19 cellular contexts compared by ENCODE assay signal in the genomic region with DNA sequence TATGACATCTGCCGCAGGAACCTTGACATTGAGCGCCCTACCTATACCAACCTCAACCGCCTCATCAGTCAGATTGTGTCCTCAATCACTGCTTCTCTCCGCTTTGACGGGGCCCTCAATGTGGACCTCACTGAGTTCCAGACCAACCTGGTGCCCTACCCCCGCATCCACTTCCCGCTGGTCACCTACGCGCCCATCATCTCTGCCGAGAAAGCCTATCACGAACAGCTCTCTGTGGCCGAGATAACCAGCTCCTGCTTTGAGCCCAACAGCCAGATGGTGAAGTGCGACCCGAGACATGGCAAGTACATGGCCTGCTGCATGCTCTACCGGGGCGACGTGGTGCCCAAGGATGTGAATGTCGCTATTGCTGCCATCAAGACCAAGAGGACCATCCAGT. TPM values are rescaled to one million over a fixed set of nuclear protein-coding genes. Genes with fewer than 3 reads are reported as not detected.
DNase-seq lines count a peak whose midpoint lies in the region; ATAC-seq and TF ChIP-seq lines count a peak whose summit lies in the region.
"Had no signal": no experiment of that assay in that cellular context is flagged by ENCODE, and none has a peak within 500 bp of the region (broad histone marks: within the 10 kb centered on the region; RNA-seq: fewer than 3 reads in every experiment).

No MANE protein-coding gene starts in this region.

- no peak overlapping the region for H2AFZ ChIP-seq in osteoblast (ENCODE audit: low read length)
- H2AFZ ChIP-seq: GM23338 had no signal

- H3K27ac ChIP-seq in osteoblast (ENCODE audit: low read depth, low read length) = no peak overlapping the region
- no peak overlapping the region for H3K27ac ChIP-seq in upper lobe of right lung
- H3K27ac ChIP-seq: A549 had no signal

- no peaks in the 10 kb centered on the region for H3K9me3 Mint-ChIP-seq in activated naive CD4-positive, alpha-beta T cell treated with anti-CD3 and anti-CD28 coated beads, Interleukin-2, amount 50 U/mL, for 24 hours
- H3K9me3 Mint-ChIP-seq: CD4-positive, alpha-beta memory T cell; GM23338; H9 had no signal

- H3K27ac Mint-ChIP-seq in activated naive CD4-positive, alpha-beta T cell treated with anti-CD3 and anti-CD28 coated beads, Interleukin-2, amount 50 U/mL, for 24 hours = peak overlapping the region; percentile 23
- H3K27ac Mint-ChIP-seq: CD4-positive, alpha-beta memory T cell; GM23338; H9 had no signal

- H3K4me1 Mint-ChIP-seq in activated naive CD4-positive, alpha-beta T cell treated with anti-CD3 and anti-CD28 coated beads, Interleukin-2, amount 50 U/mL, for 24 hours = no peaks in the 10 kb centered on the region
- H3K4me1 Mint-ChIP-seq: CD4-positive, alpha-beta memory T cell had no signal

- H3K4me3 Mint-ChIP-seq in activated naive CD4-positive, alpha-beta T cell treated with anti-CD3 and anti-CD28 coated beads, Interleukin-2, amount 50 U/mL, for 24 hours = no peak overlapping the region
- H3K4me3 Mint-ChIP-seq: CD4-positive, alpha-beta memory T cell; GM23338; H9 had no signal

- H4K20me1 ChIP-seq in osteoblast (ENCODE audit: insufficient read depth, low read length) = no peaks in the 10 kb centered on the region

- TF ChIP-seq CTCF in osteoblast (IDR thresholded peaks at IDR 0.05; ENCODE audit: extremely low read depth, low read depth, low read length) (no peak), upper lobe of right lung (IDR thresholded peaks at IDR 0.05) (no peak)

- no peaks in the 10 kb centered on the region for H3K9me3 ChIP-seq in osteoblast (ENCODE audit: low read depth, low read length)
- H3K9me3 ChIP-seq in upper lobe of right lung = no peaks in the 10 kb centered on the region
- H3K9me3 ChIP-seq: A549, Caco-2 had no signal

- H3K27me3 Mint-ChIP-seq in activated naive CD4-positive, alpha-beta T cell treated with anti-CD3 and anti-CD28 coated beads, Interleukin-2, amount 50 U/mL, for 24 hours = no peaks in the 10 kb centered on the region
- H3K27me3 Mint-ChIP-seq: CD4-positive, alpha-beta memory T cell had no signal

- no peak overlapping the region for H3K4me2 ChIP-seq in osteoblast (ENCODE audit: insufficient read depth, low read length)
- H3K4me2 ChIP-seq: A549, GM23338 had no signal

- H3K4me1 ChIP-seq in osteoblast (ENCODE audit: insufficient read depth, low read length) (no peaks in the 10 kb centered on the region), upper lobe of right lung (no peaks in the 10 kb centered on the region)
- H3K4me1 ChIP-seq: A549, Caco-2 had no signal

- no peaks in the 10 kb centered on the region for H3K27me3 ChIP-seq in osteoblast (ENCODE audit: insufficient read depth, low read length)
- no peaks in the 10 kb centered on the region for H3K27me3 ChIP-seq in upper lobe of right lung

- no peak for DNase-seq in activated naive CD4-positive, alpha-beta T cell treated with Interleukin-2 at 50 U/mL for 16 hours
- DNase-seq in mesenteric fat pad (ENCODE audit: low spot score) = peak; percentile 78
- DNase-seq in osteoblast (ENCODE audit: insufficient read length, low spot score, missing footprints) = peak; percentile 42
- peak; percentile 41 for DNase-seq in upper lobe of right lung
- DNase-seq in activated CD8-positive, alpha-beta memory T cell treated with anti-CD3 and anti-CD28 coated beads, Interleukin-2, amount 50 U/mL, for 4 hours = no peak
- DNase-seq in UCSD-AML1 (lab: John Stamatoyannopoulos, UW; ENCODE audit: unreplicated experiment) = no peak
- DNase-seq in AML-193 (lab: John Stamatoyannopoulos, UW) = no peak
- DNase-seq: 8988T; ACHN; C1 segment of cervical spinal cord; Caco-2; CD4-positive, alpha-beta memory T cell; DMS153; DND-41; H9 had no signal

- H3K36me3 Mint-ChIP-seq in activated naive CD4-positive, alpha-beta T cell treated with anti-CD3 and anti-CD28 coated beads, Interleukin-2, amount 50 U/mL, for 24 hours = peaks cover 7% of the 10 kb centered on the region

- no peak overlapping the region for H3K4me3 ChIP-seq in osteoblast (ENCODE audit: insufficient read depth, low read length)
- H3K4me3 ChIP-seq in upper lobe of right lung = no peak overlapping the region
- H3K4me3 ChIP-seq: A549, GM23338 had no signal

- H3K36me3 ChIP-seq in osteoblast (ENCODE audit: insufficient read depth, low read length) = no peaks in the 10 kb centered on the region
- H3K36me3 ChIP-seq in upper lobe of right lung = no peaks in the 10 kb centered on the region

- ATAC-seq in upper lobe of right lung = no peak
- ATAC-seq: A549, GM23338, HCT116 had no signal

- intact Hi-C loops in upper lobe of right lung (cut with DNase I) = no loop called here

- H3K79me2 ChIP-seq in osteoblast (ENCODE audit: insufficient read depth, low read length) = no peaks in the 10 kb centered on the region

RNA-seq across cellular contexts. Expression of gene TUBA8, which starts 16.0 kb away (rescaled TPM):
- total RNA-seq in mesenteric fat pad (5.1 TPM), osteoblast (0.29 and 0.36 TPM in 2 replicates), upper lobe of right lung (1.7 TPM)

RNA-seq across cellular contexts. Expression of gene USP18, which starts 23.4 kb away (rescaled TPM):
- total RNA-seq in mesenteric fat pad (15.4 TPM), osteoblast (6.2 and 8.3 TPM in 2 replicates), upper lobe of right lung (11.1 TPM)

RNA-seq across cellular contexts. Expression of gene PEX26, which starts 48.8 kb away (rescaled TPM):
- 35.9 TPM for total RNA-seq in mesenteric fat pad
- total RNA-seq in osteoblast = 25.3 and 26.8 TPM in 2 replicates
- total RNA-seq in upper lobe of right lung = 35.5 TPM

Comparison
In these comparisons a context has a peak if more than half of its experiments do, and no peak if none do; other contexts are left out.
1. DNase-seq: peak in mesenteric fat pad (single experiment), osteoblast (single experiment) and upper lobe of right lung (single experiment); none in activated naive CD4-positive, alpha-beta T cell treated with Interleukin-2 at 50 U/mL for 16 hours (single experiment), activated CD8-positive, alpha-beta memory T cell treated with anti-CD3 and anti-CD28 coated beads, Interleukin-2, amount 50 U/mL, for 4 hours (single experiment), UCSD-AML1 (single experiment) and AML-193 (0 of 2).